In genomic region chr7:126426652-126427051, GRCh38 we compare ENCODE assay signal across 11 cellular contexts.
A peak's percentile ranks its signal among the peaks of the same experiment; 100 is the strongest.
DNase-seq lines count a peak whose midpoint lies in the region; ATAC-seq lines count a peak whose summit lies in the region.
"Had no signal": no experiment of that assay in that cellular context is flagged by ENCODE, and none has a peak within 500 bp of the region (broad histone marks: within the 10 kb centered on the region; RNA-seq: fewer than 3 reads in every experiment).

No MANE protein-coding gene starts in this region.

- ATAC-seq in HG02610 (IDR thresholded peaks at IDR 0.05; ENCODE audit: unreplicated experiment) (peak; percentile 46), GM19463 (IDR thresholded peaks at IDR 0.05; ENCODE audit: unreplicated experiment) (no peak), GM21515 (IDR thresholded peaks at IDR 0.05; ENCODE audit: unreplicated experiment) (no peak)

- DNase-seq in DMS53 (lab: John Stamatoyannopoulos, UW) (peak; percentile 58), DMS53 treated with DMSO at 0.1 percent for 48 hours (lab: John Stamatoyannopoulos, UW; ENCODE audit: unreplicated experiment) (no peak), NCI-H69 (lab: John Stamatoyannopoulos, UW) (peak; percentile 36), glomerular visceral epithelial cell (ENCODE audit: extremely low spot score) (peak; percentile 1)
- DNase-seq in activated effector memory CD4-positive, alpha-beta T cell treated with Interleukin-2 at 50 U/mL for 16 hours: no peak
- DNase-seq: H7, NCI-H187, NCI-H2171 had no signal

Comparison
In these comparisons a context has a peak if more than half of its experiments do, and no peak if none do; other contexts are left out.
1. DNase-seq: peak in DMS53 (single experiment), NCI-H69 (single experiment) and glomerular visceral epithelial cell (single experiment); none in DMS53 treated with DMSO at 0.1 percent for 48 hours (single experiment) and activated effector memory CD4-positive, alpha-beta T cell treated with Interleukin-2 at 50 U/mL for 16 hours (single experiment).